17 cellular contexts compared by ENCODE assay signal in the genomic region with DNA sequence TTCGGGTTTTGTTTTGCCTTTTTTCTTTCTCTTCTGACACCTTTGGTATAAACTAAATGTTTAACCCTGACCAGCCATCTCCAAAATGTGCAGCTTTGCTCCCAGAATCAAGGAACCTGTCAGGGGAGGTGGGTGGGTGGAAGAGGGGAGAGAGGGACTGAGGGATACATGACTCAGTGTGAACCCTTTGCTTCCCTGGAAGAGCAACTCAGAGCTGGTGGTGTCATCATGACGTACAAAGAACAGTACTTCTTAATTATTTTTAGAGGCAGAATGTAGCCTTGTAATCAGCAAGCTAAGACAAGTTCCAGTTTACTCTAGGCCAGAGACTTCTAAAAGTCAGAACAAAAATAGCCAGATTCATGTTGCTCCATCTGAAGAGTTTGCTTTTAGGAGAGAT.
A peak's percentile ranks its signal among the peaks of the same experiment; 100 is the strongest.
DNase-seq lines count a peak whose midpoint lies in the region; ATAC-seq, FAIRE-seq and TF ChIP-seq lines count a peak whose summit lies in the region.
"Had no signal": no experiment of that assay in that cellular context is flagged by ENCODE, and none has a peak within 500 bp of the region (broad histone marks: within the 10 kb centered on the region; RNA-seq: fewer than 3 reads in every experiment).

No MANE protein-coding gene starts in this region.

- in situ Hi-C loops in HepG2 (cut with HindIII; ENCODE audit: extremely low pct_ligation_motif_present, low pct_unique_long_range_greater_than_20kb) = no loop called here

- H3K4me2 ChIP-seq in HepG2 (ENCODE audit: low read depth, low read length) = no peak overlapping the region

- BruUV-seq in HepG2 (replicated peaks; lab: Mats Ljungman, UMichigan) = no TSS peak
- no TSS peak for BruUV-seq in MCF 10A (replicated peaks; lab: Mats Ljungman, UMichigan)

- TF ChIP-seq EP300 in HepG2 (IDR thresholded peaks at IDR 0.05; ENCODE audit: low read depth in 2 of 2, low read length in 2 of 2) (no peak), HepG2 (CRISPR knock-in tag; IDR thresholded peaks at IDR 0.05; ENCODE audit: borderline replicate concordance) (no peak)

- intact Hi-C loops in HepG2 (cut with micrococcal nuclease; ENCODE audit: unreplicated experiment) = no loop called here
- intact Hi-C loops in right lobe of liver (cut with DNase I) = no loop called here
- intact Hi-C loops in MCF 10A (cut with micrococcal nuclease) = no loop called here
- intact Hi-C loops in thyroid gland (cut with DNase I) = loop anchor here (10.0 kb wide), 1 partner anchor 89 kb away; no protein-coding TSS in a partner anchor
- intact Hi-C loops in kidney (cut with DNase I) = no loop called here

- H3K9ac ChIP-seq in HepG2 (ENCODE audit: insufficient read depth, low read depth, low read length) (no peak overlapping the region), kidney (ENCODE audit: low read length in 2 of 2) (no peak overlapping the region)

- TF ChIP-seq CTCF in HepG2 (CRISPR knock-in tag; IDR thresholded peaks at IDR 0.05) (no peak), right lobe of liver (IDR thresholded peaks at IDR 0.05) (no peak), MCF 10A (IDR thresholded peaks at IDR 0.05; ENCODE audit: unreplicated experiment) (no peak), foreskin keratinocyte (conservative IDR thresholded peaks at IDR 0.05) (no peak), thyroid gland (IDR thresholded peaks at IDR 0.05) (no peak), kidney (IDR thresholded peaks at IDR 0.05; ENCODE audit: borderline replicate concordance, extremely low read depth, insufficient read depth) (no peak)

- FAIRE-seq in HepG2 (lab: Jason Lieb, UNC) = no peak
- FAIRE-seq in kidney (lab: Jason Lieb, UNC) = no peak

- DNase-seq in HepG2 (ENCODE audit: low spot score) (no peak), right lobe of liver (no peak), MCF 10A (ENCODE audit: unreplicated experiment) (peak; percentile 84), foreskin keratinocyte (peak; percentile 93 to 96), thyroid gland (no peak), kidney (no peak)
- DNase-seq: activated CD8-positive, alpha-beta memory T cell treated with anti-CD3 and anti-CD28 coated beads, Interleukin-2, amount 50 U/mL, for 48 hours; activated naive CD4-positive, alpha-beta T cell treated with anti-CD3 and anti-CD28 coated beads, Interleukin-2, amount 50 U/mL, for 16 hours; cerebellar nuclear complex; Kasumi-1; lower lobe of right lung; NCI-H510A treated with DMSO at 0.1 percent for 48 hours; Peyer's patch; stimulated activated CD4-positive, alpha-beta T cell treated with anti-CD3 and anti-CD28 coated beads, Interleukin-4, amount 100 ng/mL, for 1 hour had no signal

- no peak overlapping the region for H3K27ac ChIP-seq in HepG2 (ENCODE audit: extremely low read length, insufficient read depth, low read length)
- no peak overlapping the region for H3K27ac ChIP-seq in right lobe of liver
- H3K27ac ChIP-seq in foreskin keratinocyte = peak overlapping the region; percentile 92
- peak overlapping the region in 2 of 3 donors; percentile 69 to 70 for H3K27ac ChIP-seq in thyroid gland
- no peak overlapping the region for H3K27ac ChIP-seq in kidney (ENCODE audit: low read depth in 2 of 2, low read length in 2 of 2)
- H3K27ac ChIP-seq: lower lobe of right lung, Peyer's patch had no signal

- H4K20me1 ChIP-seq in HepG2 (ENCODE audit: insufficient read depth, low read length) = no peaks in the 10 kb centered on the region

- POLR2A ChIA-PET in HepG2 (lab: Yijun Ruan, JAX) = no interaction called here
- POLR2A ChIA-PET in MCF 10A (lab: Yijun Ruan, JAX) = interaction anchor here (0.9 to 2.1 kb wide), 17 partner anchors 9 to 120 kb away, joined by 3 to 16 read pairs (median 5); a partner anchor contains a TSS

- H3K4me3 Mint-ChIP-seq in MCF 10A (ENCODE audit: unreplicated experiment) = no peak overlapping the region

- H3K27me3 ChIP-seq in HepG2 (ENCODE audit: control insufficient read depth in 1 of 2, insufficient read depth in 2 of 2, low read length in 2 of 2) (no peaks in the 10 kb centered on the region), right lobe of liver (no peaks in the 10 kb centered on the region), foreskin keratinocyte (no peaks in the 10 kb centered on the region), thyroid gland (no peaks in the 10 kb centered on the region)
- H3K27me3 ChIP-seq: Peyer's patch had no signal

- H3K4me3 ChIP-seq in HepG2 (replicated peaks in 1 of 3; ENCODE audit: insufficient read depth in 1 of 3, low read depth in 2 of 3, low read length in 3 of 3) = no peak overlapping the region
- no peak overlapping the region for H3K4me3 ChIP-seq in right lobe of liver
- H3K4me3 ChIP-seq in thyroid gland (replicated peaks in 1 of 3) = no peak overlapping the region
- no peak overlapping the region for H3K4me3 ChIP-seq in kidney (ENCODE audit: low read length in 2 of 2)
- H3K4me3 ChIP-seq: lower lobe of right lung, Peyer's patch had no signal

- H3K36me3 ChIP-seq in HepG2 (replicated peaks in 1 of 2; ENCODE audit: control insufficient read depth in 1 of 2, insufficient read depth in 2 of 2, low read length in 2 of 2) (no peaks in the 10 kb centered on the region), right lobe of liver (no peaks in the 10 kb centered on the region), thyroid gland (no peaks in the 10 kb centered on the region), kidney (ENCODE audit: control insufficient read depth in 1 of 2, insufficient read depth in 2 of 2, low read length in 2 of 2) (no peaks in the 10 kb centered on the region)
- H3K36me3 ChIP-seq: lower lobe of right lung, Peyer's patch had no signal

- CTCF ChIA-PET in HepG2 (lab: Yijun Ruan, JAX; ENCODE audit: low intra/inter-chr PET ratio, low total read pairs) = no interaction called here
- CTCF ChIA-PET in MCF 10A (lab: Yijun Ruan, JAX) = interaction anchor here (0.6 to 1.6 kb wide), 5 partner anchors 15 to 137 kb away, joined by 3 read pairs; no protein-coding TSS in a partner anchor

- H3K4me1 ChIP-seq in HepG2 (ENCODE audit: insufficient read depth, low read length) (no peaks in the 10 kb centered on the region), right lobe of liver (no peaks in the 10 kb centered on the region), foreskin keratinocyte (peaks cover 33% of the 10 kb centered on the region), thyroid gland (peaks cover 0 to 16% of the 10 kb centered on the region in 2 donors), kidney (ENCODE audit: control insufficient read depth in 1 of 2, insufficient read depth in 1 of 2, low read depth in 1 of 2, low read length in 2 of 2) (no peaks in the 10 kb centered on the region)
- H3K4me1 ChIP-seq: lower lobe of right lung, Peyer's patch had no signal

- peaks cover 16% of the 10 kb centered on the region for H3K36me3 Mint-ChIP-seq in MCF 10A (ENCODE audit: insufficient read depth, unreplicated experiment)

- no peaks in the 10 kb centered on the region for H3K27me3 Mint-ChIP-seq in MCF 10A (ENCODE audit: insufficient read depth, unreplicated experiment)

- ATAC-seq in HepG2 (no peak), right lobe of liver (no peak), foreskin keratinocyte (peak; percentile 94), GM21737 (IDR thresholded peaks at IDR 0.05; ENCODE audit: unreplicated experiment) (no peak), HG03039 (IDR thresholded peaks at IDR 0.05; ENCODE audit: unreplicated experiment) (no peak)
- ATAC-seq: activated CD4-positive, CD25-positive, alpha-beta regulatory T cell treated with anti-CD3 and anti-CD28 coated beads, Interleukin-2, amount 50 U/mL, for 24 hours had no signal

- peak overlapping the region; percentile 89 for H3K27ac Mint-ChIP-seq in MCF 10A (ENCODE audit: low read depth, unreplicated experiment)

- no peak for TF ChIP-seq RAD21 in HepG2 (CRISPR knock-in tag; IDR thresholded peaks at IDR 0.05)

- 62% methylated on average over 2 of the region's 2 CpGs for WGBS in HepG2 (ENCODE audit: low lambda C conversion rate)
- 71% methylated on average over 2 of the region's 2 CpGs for WGBS in right lobe of liver (ENCODE audit: insufficient coverage, low coverage, low lambda C conversion rate, missing lambda C conversion rate)
- WGBS in thyroid gland, 2 donors = 74 to 75% methylated on average over 2 of the region's 2 CpGs

- H2AFZ ChIP-seq in HepG2 (ENCODE audit: low read length) = no peak overlapping the region

- H3K79me2 ChIP-seq in HepG2 (ENCODE audit: insufficient read depth, low read length) = no peaks in the 10 kb centered on the region

- TF ChIP-seq POLR2A in HepG2 (IDR thresholded peaks at IDR 0.05; ENCODE audit: insufficient read depth in 1 of 2, low read depth in 2 of 2, low read length in 2 of 2) (no peak), right lobe of liver (IDR thresholded peaks at IDR 0.05) (no peak), thyroid gland (IDR thresholded peaks at IDR 0.05) (no peak)

- peaks cover 13% of the 10 kb centered on the region for H3K4me1 Mint-ChIP-seq in MCF 10A (ENCODE audit: insufficient read depth, unreplicated experiment)

- H3K9me3 ChIP-seq in HepG2 (ENCODE audit: low read length) (no peaks in the 10 kb centered on the region), right lobe of liver (no peaks in the 10 kb centered on the region), thyroid gland (no peaks in the 10 kb centered on the region), kidney (ENCODE audit: control insufficient read depth in 1 of 2, low read length in 2 of 2) (no peaks in the 10 kb centered on the region)
- H3K9me3 ChIP-seq: lower lobe of right lung, Peyer's patch had no signal

- peaks cover 1% of the 10 kb centered on the region for H3K9me3 Mint-ChIP-seq in MCF 10A (ENCODE audit: unreplicated experiment)

TF ChIP-seq in HepG2, 621 proteins besides CTCF, POLR2A, EP300 and RAD21:
- TF ChIP-seq TMF1 (CRISPR knock-in tag; IDR thresholded peaks at IDR 0.05; ENCODE audit: low read depth) (no peak), ERF (CRISPR knock-in tag; IDR thresholded peaks at IDR 0.05) (no peak), ZNF430 (CRISPR knock-in tag; IDR thresholded peaks at IDR 0.05) (0 out of 2 replicates have a peak, but pooled peaks have one; percentile 31)

Comparison
In these comparisons a context has a peak if more than half of its experiments do, and no peak if none do; other contexts are left out.
1. DNase-seq: peak in MCF 10A (single experiment) and foreskin keratinocyte (2 of 2); none in HepG2 (single experiment), right lobe of liver (0 of 3), thyroid gland (0 of 2) and kidney (single experiment).
2. H3K27ac ChIP-seq: peak in foreskin keratinocyte (single experiment) and thyroid gland (2 of 3); none in HepG2 (single experiment), right lobe of liver (0 of 3) and kidney (0 of 2).